In the genomic region with DNA sequence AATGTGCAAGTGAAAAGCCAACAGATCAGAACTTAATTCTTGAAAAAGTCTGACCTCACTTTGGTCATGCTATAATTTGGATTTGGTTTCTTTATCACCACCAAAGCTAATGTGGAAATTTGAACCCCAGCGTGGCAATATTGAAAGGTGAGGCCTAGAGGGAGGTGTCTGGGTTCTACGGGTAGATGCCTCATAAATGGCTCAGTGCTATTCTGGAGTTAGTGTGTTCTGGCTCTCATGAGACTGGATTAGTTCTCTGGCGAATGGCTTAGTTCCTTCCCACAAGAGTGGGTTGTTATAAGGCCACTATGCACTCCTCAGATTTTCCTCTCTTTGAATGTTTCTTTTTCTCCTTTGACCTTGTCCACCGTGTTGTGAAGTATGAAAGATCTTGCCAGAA, we compare ENCODE assay signal across 23 cellular contexts.
"Had no signal": no experiment of that assay in that cellular context is flagged by ENCODE, and none has a peak within 500 bp of the region (broad histone marks: within the 10 kb centered on the region; RNA-seq: fewer than 3 reads in every experiment).

No MANE protein-coding gene starts in this region.

- H3K9ac ChIP-seq: neural progenitor cell had no signal

- H3K27ac ChIP-seq: adrenal gland, ascending aorta, brain microvascular endothelial cell, foreskin keratinocyte, upper lobe of left lung had no signal

- H3K4me3 Mint-ChIP-seq: activated B cell treated with CpG ODN at 0.5 μM for 24 hours; activated CD4-positive, alpha-beta T cell treated with anti-CD3 and anti-CD28 coated beads for 36 hours; activated naive CD4-positive, alpha-beta T cell treated with anti-CD3 and anti-CD28 coated beads, Interleukin-2, amount 50 U/mL, for 24 hours; activated T-helper 1 cell treated with anti-CD3 and anti-CD28 coated beads, Interleukin-12 subunit alpha, Interleukin-12 subunit beta, Interleukin-2, Interleukin-4 antibody, amounts not matched to agents 30 ng/mL and 10 ng/mL and 1 ng/mL, durations not matched to agents 14 hours and 24 hours and 36 hours; memory B cell; neural progenitor cell had no signal

- H3K4me1 Mint-ChIP-seq: neural progenitor cell had no signal

- H3K36me3 ChIP-seq: adrenal gland, brain microvascular endothelial cell had no signal

- H3K27me3 ChIP-seq: adrenal gland, ascending aorta, brain microvascular endothelial cell, foreskin keratinocyte, neural progenitor cell, upper lobe of left lung had no signal

- DNase-seq: activated B cell treated with CpG ODN at 0.5 μM for 24 hours; activated CD4-positive, alpha-beta T cell treated with anti-CD3 and anti-CD28 coated beads for 36 hours; activated CD4-positive, alpha-beta T cell treated with anti-CD3 and anti-CD28 coated beads, Interleukin-2, amount 50 U/mL, for 4 hours; activated CD8-positive, alpha-beta memory T cell treated with anti-CD3 and anti-CD28 coated beads, Interleukin-2, amount 50 U/mL, for 48 hours; activated gamma-delta T cell; adrenal gland; brain microvascular endothelial cell; caudate nucleus; effector memory CD4-positive, alpha-beta T cell; foreskin keratinocyte; left colon; naive B cell; posterior cingulate gyrus; stimulated activated CD4-positive, alpha-beta T cell treated with anti-CD3 and anti-CD28 coated beads, Interleukin-4, amount 100 ng/mL, for 4 hours; stimulated activated naive CD8-positive, alpha-beta T cell treated with anti-CD3 and anti-CD28 coated beads, Interleukin-15, Interleukin-2, amounts not matched to agents 100 U/mL and 50 U/mL, for 24 hours; T1000; upper lobe of left lung had no signal

- H2AFZ ChIP-seq: neural progenitor cell had no signal

- H3K27me3 Mint-ChIP-seq: activated B cell treated with CpG ODN at 0.5 μM for 24 hours; activated CD4-positive, alpha-beta T cell treated with anti-CD3 and anti-CD28 coated beads for 36 hours; activated naive CD4-positive, alpha-beta T cell treated with anti-CD3 and anti-CD28 coated beads, Interleukin-2, amount 50 U/mL, for 24 hours; memory B cell; naive B cell had no signal

- ATAC-seq: activated CD4-positive, alpha-beta T cell treated with anti-CD3 and anti-CD28 coated beads for 36 hours; foreskin keratinocyte; left colon; stimulated activated naive CD8-positive, alpha-beta T cell treated with anti-CD3 and anti-CD28 coated beads, Interleukin-15, Interleukin-2, amounts not matched to agents 100 U/mL and 50 U/mL, for 24 hours had no signal

- H3K27ac Mint-ChIP-seq: activated B cell treated with CpG ODN at 0.5 μM for 24 hours; activated CD4-positive, alpha-beta T cell treated with anti-CD3 and anti-CD28 coated beads for 36 hours; activated T-helper 1 cell treated with anti-CD3 and anti-CD28 coated beads, Interleukin-12 subunit alpha, Interleukin-12 subunit beta, Interleukin-2, Interleukin-4 antibody, amounts not matched to agents 30 ng/mL and 10 ng/mL and 1 ng/mL, durations not matched to agents 14 hours and 24 hours and 36 hours; neural progenitor cell had no signal

- FAIRE-seq: keratinocyte had no signal

- H3K9me3 Mint-ChIP-seq: activated naive CD4-positive, alpha-beta T cell treated with anti-CD3 and anti-CD28 coated beads, Interleukin-2, amount 50 U/mL, for 24 hours had no signal

- H3K4me3 ChIP-seq: adrenal gland, ascending aorta, neural progenitor cell, upper lobe of left lung had no signal

- H3K4me1 ChIP-seq: ascending aorta, foreskin keratinocyte, upper lobe of left lung had no signal
